In genomic region chr1:108017698-108018097, GRCh38 we compare ENCODE assay signal across 23 cellular contexts. TPM values are rescaled to one million over a fixed set of nuclear protein-coding genes. Genes with fewer than 3 reads are reported as not detected.
A peak's percentile ranks its signal among the peaks of the same experiment; 100 is the strongest.
DNase-seq lines count a peak whose midpoint lies in the region; FAIRE-seq and TF ChIP-seq lines count a peak whose summit lies in the region.
"Had no signal": no experiment of that assay in that cellular context is flagged by ENCODE, and none has a peak within 500 bp of the region (broad histone marks: within the 10 kb centered on the region; RNA-seq: fewer than 3 reads in every experiment).

No MANE protein-coding gene starts in this region.

- DNase-seq in HPDE6-E6E7 (ENCODE audit: extremely low spot score) = peak; percentile 31
- DNase-seq in RCC 7860 (ENCODE audit: low spot score) = peak; percentile 45
- peak; percentile 16 for DNase-seq in choroid plexus epithelial cell (ENCODE audit: low read depth)
- DNase-seq in renal cortical epithelial cell (ENCODE audit: low read depth) = peak; percentile 45
- DNase-seq in retina = no peak
- DNase-seq in NOMO-1 treated with DMSO at 0.1 percent for 48 hours (lab: John Stamatoyannopoulos, UW; ENCODE audit: unreplicated experiment) = no peak
- no peak for DNase-seq in ascending aorta (ENCODE audit: low spot score in 2 of 2)
- DNase-seq: activated CD8-positive, alpha-beta memory T cell treated with anti-CD3 and anti-CD28 coated beads, Interleukin-2, amount 50 U/mL, for 4 hours; CD8-positive, alpha-beta T cell; colonic mucosa; effector memory CD4-positive, alpha-beta T cell; gastrocnemius medialis; hippocampal formation; MM.1S; NCI-H1417 treated with DMSO at 0.1 percent for 48 hours; NCI-H510A treated with DMSO at 0.1 percent for 48 hours; NK-92 treated with Interleukin-12 subunit alpha and Interleukin-12 subunit beta, amount 100 ng/mL, for 24 hours; pancreas; right lobe of liver; stomach; tibial artery had no signal

- H3K27ac ChIP-seq in ascending aorta = no peak overlapping the region
- H3K27ac ChIP-seq: colonic mucosa, esophagus muscularis mucosa, gastrocnemius medialis, pancreas, right lobe of liver, stomach, tibial artery, VCaP had no signal

- H3K27me3 ChIP-seq in ascending aorta = no peaks in the 10 kb centered on the region
- H3K27me3 ChIP-seq: colonic mucosa, esophagus muscularis mucosa, gastrocnemius medialis, pancreas, right lobe of liver, stomach, tibial artery had no signal

- H3K4me1 ChIP-seq in ascending aorta = no peaks in the 10 kb centered on the region
- H3K4me1 ChIP-seq: colonic mucosa, esophagus muscularis mucosa, gastrocnemius medialis, pancreas, right lobe of liver, stomach, tibial artery had no signal

- peak; percentile 38 for FAIRE-seq in RCC 7860 (lab: Jason Lieb, UNC)
- FAIRE-seq: pancreas had no signal

- H3K9me3 ChIP-seq in ascending aorta = no peaks in the 10 kb centered on the region
- H3K9me3 ChIP-seq: colonic mucosa, esophagus muscularis mucosa, gastrocnemius medialis, pancreas, right lobe of liver, stomach, tibial artery had no signal

- H3K4me3 ChIP-seq in choroid plexus epithelial cell (ENCODE audit: low read depth, low read length) (no peak overlapping the region), ascending aorta (no peak overlapping the region)
- H3K4me3 ChIP-seq: colonic mucosa, esophagus muscularis mucosa, gastrocnemius medialis, pancreas, right lobe of liver, stomach, tibial artery had no signal

- TF ChIP-seq CTCF in choroid plexus epithelial cell (conservative IDR thresholded peaks at IDR 0.05; ENCODE audit: low read depth, low read length) (no peak), ascending aorta (IDR thresholded peaks at IDR 0.05) (no peak)

- intact Hi-C loops in ascending aorta (cut with DNase I) = no loop called here

- no peaks in the 10 kb centered on the region for H3K36me3 ChIP-seq in ascending aorta
- H3K36me3 ChIP-seq: colonic mucosa, esophagus muscularis mucosa, gastrocnemius medialis, pancreas, right lobe of liver, stomach, tibial artery had no signal

RNA-seq across cellular contexts. Expression of gene VAV3, which starts 52.7 kb away (rescaled TPM):
- total RNA-seq in renal cortical epithelial cell (4.7 and 126 TPM in 2 replicates), ascending aorta (0.64 TPM)

Comparison
In these comparisons a context has a peak if more than half of its experiments do, and no peak if none do; other contexts are left out.
1. DNase-seq: peak in HPDE6-E6E7 (single experiment), RCC 7860 (single experiment), choroid plexus epithelial cell (single experiment) and renal cortical epithelial cell (single experiment); none in retina (single experiment), NOMO-1 treated with DMSO at 0.1 percent for 48 hours (single experiment) and ascending aorta (0 of 2).